17 cellular contexts compared by ENCODE assay signal in the genomic region with DNA sequence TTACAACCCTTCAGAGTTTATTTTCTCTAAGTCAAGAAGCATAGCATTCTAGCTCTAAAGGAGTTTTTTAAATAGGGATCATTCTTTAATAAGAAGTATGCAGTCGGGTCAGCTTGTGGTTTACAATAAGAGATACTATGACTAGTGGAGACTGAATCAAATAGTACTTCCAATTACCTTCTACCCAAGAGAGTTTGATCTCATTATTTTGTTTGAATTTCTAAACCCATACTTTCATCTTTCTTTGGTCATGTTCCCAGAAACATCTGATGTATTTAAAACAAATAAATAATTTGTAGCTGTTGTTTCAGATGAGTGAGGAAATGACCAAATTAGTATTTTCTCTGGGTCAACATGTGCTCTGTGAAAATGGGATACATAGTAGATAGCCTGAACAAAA.
"Had no signal": no experiment of that assay in that cellular context is flagged by ENCODE, and none has a peak within 500 bp of the region (broad histone marks: within the 10 kb centered on the region; RNA-seq: fewer than 3 reads in every experiment).

No MANE protein-coding gene starts in this region.

- H2AFZ ChIP-seq: neural progenitor cell had no signal

- H3K9ac ChIP-seq: neural progenitor cell had no signal

- H3K9me3 ChIP-seq: esophagus squamous epithelium, gastrocnemius medialis, ovary, sigmoid colon had no signal

- H3K36me3 ChIP-seq: esophagus squamous epithelium, gastrocnemius medialis, heart left ventricle, neural progenitor cell, ovary, sigmoid colon had no signal

- H3K4me1 ChIP-seq: esophagus squamous epithelium, gastrocnemius medialis, heart left ventricle, neural progenitor cell, sigmoid colon had no signal

- H3K4me2 ChIP-seq: neural progenitor cell had no signal

- H3K27ac ChIP-seq: esophagus squamous epithelium, gastrocnemius medialis, heart left ventricle, neural progenitor cell, ovary, sigmoid colon had no signal

- H3K4me3 ChIP-seq: esophagus squamous epithelium, gastrocnemius medialis, heart left ventricle, neural progenitor cell, ovary, sigmoid colon had no signal

- ATAC-seq: activated CD8-positive, alpha-beta T cell treated with anti-CD3 and anti-CD28 coated beads, Interleukin-2, amount 10 ng/mL, durations not matched to agents 7 days and 5 days; activated T-cell treated with anti-CD3 and anti-CD28 coated beads, Interleukin-2, amount 50 U/mL, for 72 hours; gastrocnemius medialis; heart left ventricle; left cardiac atrium; stimulated activated effector memory CD8-positive, alpha-beta T cell treated with anti-CD3 and anti-CD28 coated beads, Interleukin-12 subunit alpha, Interleukin-12 subunit beta, amount 100 ng/mL, for 72 hours had no signal

- H3K27me3 ChIP-seq: esophagus squamous epithelium, gastrocnemius medialis, heart left ventricle, neural progenitor cell, ovary, sigmoid colon had no signal

- DNase-seq: activated CD4-positive, alpha-beta T cell treated with anti-CD3 and anti-CD28 coated beads, Interleukin-2, amount 10 ng/mL, durations not matched to agents 24 days and 14 days; activated CD4-positive, CD25-positive, alpha-beta regulatory T cell; activated CD8-positive, alpha-beta memory T cell treated with anti-CD3 and anti-CD28 coated beads, Interleukin-2, amount 50 U/mL, for 4 hours; activated CD8-positive, alpha-beta T cell treated with anti-CD3 and anti-CD28 coated beads, Interleukin-2, amount 10 ng/mL, durations not matched to agents 7 days and 5 days; activated gamma-delta T cell; activated T-cell treated with anti-CD3 and anti-CD28 coated beads, Interleukin-2, amount 50 U/mL, for 72 hours; amygdala; esophagus squamous epithelium; gastrocnemius medialis; immature natural killer cell; left cardiac atrium; naive B cell; ovary; sigmoid colon had no signal
